Comparison of ENCODE assay signal across 8 cellular contexts in genomic region chr11:35418847-35419712, GRCh38. TPM values are rescaled to one million over a fixed set of nuclear protein-coding genes. Genes with fewer than 3 reads are reported as not detected.
DNase-seq lines count a peak whose midpoint lies in the region; ATAC-seq and TF ChIP-seq lines count a peak whose summit lies in the region.

SLC1A2 (minus strand) TSS chr11:35419558; CDS start chr11:35418966, 592 bp downstream.

- H3K4me3 ChIP-seq in CD4-positive, alpha-beta memory T cell (ENCODE audit: low read length in 2 of 2), result no peak within 1 kb of the TSS
- H3K4me3 ChIP-seq in HUES6 (ENCODE audit: low read depth, low read length) (peak within 1 kb of the TSS; percentile 83), cardiac muscle cell (peak within 1 kb of the TSS; percentile 50), trophoblast cell (ENCODE audit: low read depth, low read length) (peak within 1 kb of the TSS; percentile 65)

- H3K9me3 ChIP-seq in CD4-positive, alpha-beta memory T cell (ENCODE audit: control insufficient read depth in 1 of 2, low read length in 2 of 2), result no peaks in the 10 kb centered on the region
- H3K9me3 ChIP-seq in HUES6 (ENCODE audit: control insufficient read depth, insufficient read depth, low read depth, low read length), result no peaks in the 10 kb centered on the region
- no peaks in the 10 kb centered on the region for H3K9me3 ChIP-seq in cardiac muscle cell (ENCODE audit: low read depth)
- peaks cover 2% of the 10 kb centered on the region for H3K9me3 ChIP-seq in trophoblast cell (ENCODE audit: insufficient read depth, low read depth, low read length)

- ATAC-seq in activated T-helper 17 cell treated with anti-CD3 and anti-CD28 coated beads, Interleukin-2, amount 50 U/mL, for 72 hours (replicated peaks), result no peak
- ATAC-seq in GM21529 (IDR thresholded peaks at IDR 0.05; ENCODE audit: unreplicated experiment), result no peak
- no peak for ATAC-seq in HG02763 (IDR thresholded peaks at IDR 0.05; ENCODE audit: unreplicated experiment)

- no peak within 1 kb of the TSS for H3K4ac ChIP-seq in trophoblast cell (ENCODE audit: low read depth, low read length)

- no peak within 1 kb of the TSS for H3K27ac Mint-ChIP-seq in CD4-positive, alpha-beta memory T cell
- no peak within 1 kb of the TSS for H3K27ac Mint-ChIP-seq in activated T-helper 17 cell treated with anti-CD3 and anti-CD28 coated beads, Interleukin-2, amount 50 U/mL, for 72 hours

- H3K27me3 Mint-ChIP-seq in CD4-positive, alpha-beta memory T cell, result peaks cover 65% of the 10 kb centered on the region in 2 donors
- H3K27me3 Mint-ChIP-seq in activated T-helper 17 cell treated with anti-CD3 and anti-CD28 coated beads, Interleukin-2, amount 50 U/mL, for 72 hours, result peaks cover 78% of the 10 kb centered on the region

- H4K12ac ChIP-seq in trophoblast cell (ENCODE audit: low read depth, low read length), result no peak within 1 kb of the TSS

- intact Hi-C loops in CD4-positive, alpha-beta memory T cell (cut with micrococcal nuclease), result no loop called here

- no peaks in the 10 kb centered on the region for H3K4me1 ChIP-seq in CD4-positive, alpha-beta memory T cell (ENCODE audit: insufficient read depth, low read length)
- H3K4me1 ChIP-seq in HUES6 (ENCODE audit: control insufficient read depth, insufficient read depth, low read length) (0 out of 2 replicates have a peak, but pooled peaks cover 4% of the 10 kb centered on the region), cardiac muscle cell (ENCODE audit: low read depth) (peaks cover 6% of the 10 kb centered on the region), trophoblast cell (ENCODE audit: control insufficient read depth in 1 of 2, insufficient read depth in 2 of 2, low read length in 2 of 2) (peaks cover 13 to 15% of the 10 kb centered on the region in 2 experiments)

- DNase-seq in CD4-positive, alpha-beta memory T cell, result no peak
- DNase-seq in cardiac muscle cell (ENCODE audit: low read depth in 1 of 2, low spot score in 1 of 2) (peak; percentile 47 to 48), trophoblast cell (no peak), dermis blood vessel endothelial cell (no peak)

- no peaks in the 10 kb centered on the region for H3K36me3 Mint-ChIP-seq in CD4-positive, alpha-beta memory T cell
- no peaks in the 10 kb centered on the region for H3K36me3 Mint-ChIP-seq in activated T-helper 17 cell treated with anti-CD3 and anti-CD28 coated beads, Interleukin-2, amount 50 U/mL, for 72 hours (ENCODE audit: low read depth)

- no peak within 1 kb of the TSS for H2BK12ac ChIP-seq in trophoblast cell (ENCODE audit: low read length)

- H3K27me3 ChIP-seq in CD4-positive, alpha-beta memory T cell (ENCODE audit: insufficient read depth, low read length), result peaks cover 37% of the 10 kb centered on the region
- H3K27me3 ChIP-seq in HUES6 (ENCODE audit: control insufficient read depth, insufficient read depth, low read length) (peaks cover 98% of the 10 kb centered on the region), cardiac muscle cell (peaks cover 100% of the 10 kb centered on the region), trophoblast cell (ENCODE audit: insufficient read depth, low read length) (peaks cover 54% of the 10 kb centered on the region)

- no peak within 1 kb of the TSS for H4K8ac ChIP-seq in trophoblast cell (ENCODE audit: low read depth, low read length)

- H3K36me3 ChIP-seq in CD4-positive, alpha-beta memory T cell (ENCODE audit: insufficient read depth, low read length), result no peaks in the 10 kb centered on the region
- no peaks in the 10 kb centered on the region for H3K36me3 ChIP-seq in HUES6 (ENCODE audit: control insufficient read depth, insufficient read depth, low read length)
- no peaks in the 10 kb centered on the region for H3K36me3 ChIP-seq in cardiac muscle cell
- H3K36me3 ChIP-seq in trophoblast cell (ENCODE audit: control insufficient read depth in 1 of 2, insufficient read depth in 2 of 2, low read length in 2 of 2), result no peaks in the 10 kb centered on the region

- H3K9ac ChIP-seq in HUES6 (ENCODE audit: low read length), result peak within 1 kb of the TSS; percentile 68
- no peak within 1 kb of the TSS for H3K9ac ChIP-seq in trophoblast cell (ENCODE audit: low read length)

- no peak within 1 kb of the TSS for H2BK5ac ChIP-seq in trophoblast cell (ENCODE audit: low read depth, low read length, poor library complexity)

- H3K79me2 ChIP-seq in trophoblast cell (ENCODE audit: control insufficient read depth, insufficient read depth, low read length, poor library complexity), result no peaks in the 10 kb centered on the region

- H3K79me1 ChIP-seq in trophoblast cell (ENCODE audit: low read length), result no peaks in the 10 kb centered on the region

- H3K9me3 Mint-ChIP-seq in CD4-positive, alpha-beta memory T cell, result no peaks in the 10 kb centered on the region
- no peaks in the 10 kb centered on the region for H3K9me3 Mint-ChIP-seq in activated T-helper 17 cell treated with anti-CD3 and anti-CD28 coated beads, Interleukin-2, amount 50 U/mL, for 72 hours

- CTCF ChIA-PET in CD4-positive, alpha-beta memory T cell (lab: Charles Lee; ENCODE audit: partially characterized antibody), result no interaction called here

- peak within 1 kb of the TSS; percentile 93 for H3K4me2 ChIP-seq in trophoblast cell (ENCODE audit: low read length)

- WGBS in trophoblast cell (ENCODE audit: extremely low coverage, insufficient coverage, insufficient read length), result no CpG with 5 or more reads among the region's 100 CpGs

- no peak within 1 kb of the TSS for H3K14ac ChIP-seq in trophoblast cell (ENCODE audit: low read length)

- H3K18ac ChIP-seq in trophoblast cell (ENCODE audit: low read length), result no peak within 1 kb of the TSS

- no peak within 1 kb of the TSS for H4K91ac ChIP-seq in trophoblast cell (ENCODE audit: low read depth, low read length)

- H2AK5ac ChIP-seq in trophoblast cell (ENCODE audit: low read length), result no peak within 1 kb of the TSS

- H3K27ac ChIP-seq in CD4-positive, alpha-beta memory T cell (ENCODE audit: low read depth, low read length), result no peak within 1 kb of the TSS
- H3K27ac ChIP-seq in HUES6 (ENCODE audit: low read depth, low read length) (no peak within 1 kb of the TSS), cardiac muscle cell (no peak within 1 kb of the TSS), trophoblast cell (ENCODE audit: low read depth, low read length) (no peak within 1 kb of the TSS)

- no peak within 1 kb of the TSS for H2AFZ ChIP-seq in trophoblast cell (ENCODE audit: insufficient read depth, low read length, poor library complexity)

- H3K4me3 Mint-ChIP-seq in CD4-positive, alpha-beta memory T cell, result peak within 1 kb of the TSS; percentile 11 to 79 (median 66)
- H3K4me3 Mint-ChIP-seq in activated T-helper 17 cell treated with anti-CD3 and anti-CD28 coated beads, Interleukin-2, amount 50 U/mL, for 72 hours, result peak within 1 kb of the TSS; percentile 65

- TF ChIP-seq CTCF in cardiac muscle cell (IDR thresholded peaks at IDR 0.05; ENCODE audit: low read depth, low read length), result no peak

- POLR2A ChIA-PET in CD4-positive, alpha-beta memory T cell (lab: Charles Lee; ENCODE audit: partially characterized antibody), result no interaction called here

- no peak within 1 kb of the TSS for H3K23ac ChIP-seq in trophoblast cell (ENCODE audit: low read length)

- H2BK120ac ChIP-seq in trophoblast cell (ENCODE audit: insufficient read depth, low read length, poor library complexity), result no peak within 1 kb of the TSS

- H3K4me1 Mint-ChIP-seq in CD4-positive, alpha-beta memory T cell, result peaks cover 7 to 19% (median 13%) of the 10 kb centered on the region in 4 donors
- H3K4me1 Mint-ChIP-seq in activated T-helper 17 cell treated with anti-CD3 and anti-CD28 coated beads, Interleukin-2, amount 50 U/mL, for 72 hours, result peaks cover 5% of the 10 kb centered on the region

RNA-seq across cellular contexts. Expression of gene SLC1A2, which starts in this region (rescaled TPM):
- under 1 TPM; 0.08 to 0.09 TPM for total RNA-seq in CD4-positive, alpha-beta memory T cell
- polyA plus RNA-seq in CD4-positive, alpha-beta memory T cell, result under 1 TPM; 0.13 to 0.25 TPM
- total RNA-seq in activated T-helper 17 cell treated with anti-CD3 and anti-CD28 coated beads, Interleukin-2, amount 50 U/mL, for 72 hours, result not detected
- 0.92 and 1.3 TPM in 2 replicates for total RNA-seq in cardiac muscle cell
- 0.76 and 1.4 TPM in 2 replicates for polyA plus RNA-seq in cardiac muscle cell
- polyA plus RNA-seq in trophoblast cell (2013), result 2.4 and 2.6 TPM in 2 replicates
- not detected in 2 replicates for total RNA-seq in dermis blood vessel endothelial cell

Comparison
In these comparisons a context has a peak if more than half of its experiments do, and no peak if none do; other contexts are left out.
1. DNase-seq: peak in cardiac muscle cell (2 of 2); none in CD4-positive, alpha-beta memory T cell (0 of 5), trophoblast cell (0 of 2) and dermis blood vessel endothelial cell (single experiment).
2. H3K4me3 ChIP-seq: peak in HUES6 (single experiment), cardiac muscle cell (single experiment) and trophoblast cell (single experiment); none in CD4-positive, alpha-beta memory T cell (0 of 2).